In the genomic region with DNA sequence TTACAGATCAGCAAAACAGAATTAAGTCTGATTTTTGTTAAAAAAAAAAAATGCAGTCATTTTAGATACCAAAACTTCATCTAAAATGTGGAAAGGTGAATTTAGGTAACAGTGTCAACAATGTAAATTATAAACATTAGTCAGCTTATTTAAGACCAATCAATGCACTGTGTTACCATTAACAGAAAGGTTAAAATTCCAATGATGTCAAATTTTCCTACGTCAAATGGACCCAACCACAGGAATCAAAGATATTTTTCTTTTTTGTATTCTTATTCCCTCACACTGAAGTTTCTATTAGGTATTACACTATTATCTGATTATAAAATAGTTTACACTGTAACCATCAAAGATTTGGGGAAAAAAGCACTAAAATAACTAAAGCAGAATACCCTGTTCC, we compare ENCODE assay signal across 22 cellular contexts. TPM values are rescaled to one million over a fixed set of nuclear protein-coding genes. Genes with fewer than 3 reads are reported as not detected.
DNase-seq lines count a peak whose midpoint lies in the region; ATAC-seq, FAIRE-seq and TF ChIP-seq lines count a peak whose summit lies in the region.
"Had no signal": no experiment of that assay in that cellular context is flagged by ENCODE, and none has a peak within 500 bp of the region (broad histone marks: within the 10 kb centered on the region; RNA-seq: fewer than 3 reads in every experiment).

No MANE protein-coding gene starts in this region.

- H4K20me1 ChIP-seq in endothelial cell of umbilical vein (replicated peaks; ENCODE audit: control insufficient read depth, extremely low read depth, insufficient read depth, low read length) = peaks cover 21% of the 10 kb centered on the region
- peaks cover 25% of the 10 kb centered on the region for H4K20me1 ChIP-seq in osteoblast (ENCODE audit: insufficient read depth, low read length)

- H3K79me2 ChIP-seq in endothelial cell of umbilical vein (ENCODE audit: control insufficient read depth, insufficient read depth, low read length) = peaks cover 100% of the 10 kb centered on the region
- peaks cover 97% of the 10 kb centered on the region for H3K79me2 ChIP-seq in osteoblast (ENCODE audit: insufficient read depth, low read length)

- H3K36me3 ChIP-seq in left ventricle myocardium inferior = no peaks in the 10 kb centered on the region
- H3K36me3 ChIP-seq in endothelial cell of umbilical vein (ENCODE audit: control insufficient read depth in 2 of 2, extremely low read depth in 1 of 2, insufficient read depth in 2 of 2, low read length in 2 of 2) = peaks cover 0 to 9% of the 10 kb centered on the region in 2 experiments
- no peaks in the 10 kb centered on the region for H3K36me3 ChIP-seq in osteoblast (ENCODE audit: insufficient read depth, low read length)

- TF ChIP-seq CTCF in left ventricle myocardium inferior (IDR thresholded peaks at IDR 0.05; ENCODE audit: borderline replicate concordance) (no peak), endothelial cell of umbilical vein (IDR thresholded peaks at IDR 0.05; ENCODE audit: extremely low read depth in 1 of 2, insufficient read depth in 1 of 2, low read depth in 1 of 2, low read length in 2 of 2) (no peak), osteoblast (IDR thresholded peaks at IDR 0.05; ENCODE audit: extremely low read depth, low read depth, low read length) (no peak)

- H3K4me2 ChIP-seq in endothelial cell of umbilical vein (ENCODE audit: insufficient read depth, low read length) (peak overlapping the region; percentile 71), osteoblast (ENCODE audit: insufficient read depth, low read length) (peak overlapping the region; percentile 6)

- intact Hi-C loops in left ventricle myocardium inferior (cut with micrococcal nuclease) (no loop called here), left ventricle myocardium superior (cut with micrococcal nuclease) (no loop called here), endothelial cell of umbilical vein (cut with micrococcal nuclease) (loop anchor here (10.0 kb wide), 1 partner anchor 326 kb away; the partner anchor contains the start of gene GCLM)

- H3K9me1 ChIP-seq in endothelial cell of umbilical vein (replicated peaks; ENCODE audit: control insufficient read depth, extremely low read depth, insufficient read depth, low read length) = peaks cover 4% of the 10 kb centered on the region

- no peak for TF ChIP-seq POLR2A in endothelial cell of umbilical vein (IDR thresholded peaks at IDR 0.05; ENCODE audit: low read depth, low read length)

- dilution Hi-C loops in endothelial cell of umbilical vein (cut with MboI; ENCODE audit: extremely low pct_ligation_motif_present, low sequenced_read_pairs) = no loop called here

- POLR2A ChIA-PET in endothelial cell of umbilical vein (lab: Charles Lee) = no interaction called here

- no peak overlapping the region for H3K9ac ChIP-seq in endothelial cell of umbilical vein (replicated peaks; ENCODE audit: extremely low read depth, insufficient read depth, low read length)

- no TSS peak for BruUV-seq in endothelial cell of umbilical vein (replicated peaks; lab: Mats Ljungman, UMichigan)

- CTCF ChIA-PET in endothelial cell of umbilical vein (lab: Charles Lee) = interaction anchor here (1.0 to 1.5 kb wide), 3 partner anchors 23 to 186 kb away, joined by 3 to 8 read pairs (median 7); no protein-coding TSS in a partner anchor

- H3K4me3 ChIP-seq in left ventricle myocardium inferior = peak overlapping the region; percentile 11
- no peak overlapping the region for H3K4me3 ChIP-seq in endothelial cell of umbilical vein (replicated peaks in 1 of 3; ENCODE audit: insufficient read depth in 1 of 3, low read depth in 1 of 3, low read length in 3 of 3)
- no peak overlapping the region for H3K4me3 ChIP-seq in osteoblast (ENCODE audit: insufficient read depth, low read length)

- FAIRE-seq in endothelial cell of umbilical vein (lab: Jason Lieb, UNC) = no peak
- FAIRE-seq: GM12892 had no signal

- ATAC-seq in left ventricle myocardium superior (no peak), GM19455 (IDR thresholded peaks at IDR 0.05; ENCODE audit: unreplicated experiment) (no peak)
- ATAC-seq: activated CD4-positive, alpha-beta T cell treated with anti-CD3 and anti-CD28 coated beads for 36 hours; activated T-cell treated with anti-CD3 and anti-CD28 coated beads, Interleukin-2, amount 50 U/mL, for 4 hours; stimulated activated naive B cell treated with anti-CD40 and anti-IgM and Interleukin-4, amounts not matched to agents 10 μg/mL and 1 μg/mL and 100 μg/mL, for 72 hours; T-helper 17 cell had no signal

- H3K27ac ChIP-seq in left ventricle myocardium inferior (replicated peaks) (peak overlapping the region; percentile 97), endothelial cell of umbilical vein (ENCODE audit: insufficient read depth, low read depth, low read length) (peak overlapping the region; percentile 5), osteoblast (ENCODE audit: low read depth, low read length) (peak overlapping the region; percentile 46)

- peaks cover 100% of the 10 kb centered on the region for H3K4me1 ChIP-seq in left ventricle myocardium inferior
- H3K4me1 ChIP-seq in endothelial cell of umbilical vein (ENCODE audit: control insufficient read depth, extremely low read depth, insufficient read depth, low read length) = peaks cover 83% of the 10 kb centered on the region
- peaks cover 41% of the 10 kb centered on the region for H3K4me1 ChIP-seq in osteoblast (ENCODE audit: insufficient read depth, low read length)

- H2AFZ ChIP-seq in endothelial cell of umbilical vein (ENCODE audit: low read depth, low read length) = no peak overlapping the region
- H2AFZ ChIP-seq in osteoblast (ENCODE audit: low read length) = no peak overlapping the region

- DNase-seq in left ventricle myocardium inferior = no peak
- DNase-seq in left ventricle myocardium superior = no peak
- no peak for DNase-seq in endothelial cell of umbilical vein (ENCODE audit: low read depth, low spot score)
- DNase-seq in osteoblast (ENCODE audit: insufficient read length, low spot score, missing footprints) = no peak
- DNase-seq in GOT3 (lab: John Stamatoyannopoulos, UW) = no peak
- DNase-seq in NCI-H1105 (lab: John Stamatoyannopoulos, UW) = no peak
- no peak for DNase-seq in DMS153 (lab: John Stamatoyannopoulos, UW)
- DNase-seq: activated CD4-positive, alpha-beta T cell treated with anti-CD3 and anti-CD28 coated beads for 36 hours; activated naive CD4-positive, alpha-beta T cell treated with anti-CD3 and anti-CD28 coated beads for 36 hours; activated T-cell treated with anti-CD3 and anti-CD28 coated beads, Interleukin-2, amount 50 U/mL, for 4 hours; amygdala; COR-L47; IMR-90; NCI-H1417 treated with DMSO at 0.1 percent for 48 hours; NCI-H510A; NK-92 treated with Interleukin-12 subunit alpha and Interleukin-12 subunit beta, amount 100 ng/mL, for 24 hours; stimulated activated CD4-positive, alpha-beta T cell treated with anti-CD3 and anti-CD28 coated beads, Interleukin-2, amount 100 ng/mL, for 48 hours; stimulated activated naive B cell treated with anti-CD40 and anti-IgM and Interleukin-4, amounts not matched to agents 10 μg/mL and 1 μg/mL and 100 μg/mL, for 72 hours; T-helper 17 cell had no signal

- no peaks in the 10 kb centered on the region for H3K27me3 ChIP-seq in left ventricle myocardium inferior (ENCODE audit: low read depth)
- no peaks in the 10 kb centered on the region for H3K27me3 ChIP-seq in endothelial cell of umbilical vein (ENCODE audit: control insufficient read depth in 2 of 2, insufficient read depth in 2 of 2, low read length in 2 of 2)
- no peaks in the 10 kb centered on the region for H3K27me3 ChIP-seq in osteoblast (ENCODE audit: insufficient read depth, low read length)

- H3K9me3 ChIP-seq in left ventricle myocardium inferior (replicated peaks) (no peaks in the 10 kb centered on the region), endothelial cell of umbilical vein (replicated peaks; ENCODE audit: control insufficient read depth, insufficient read depth, low read length) (no peaks in the 10 kb centered on the region), osteoblast (ENCODE audit: low read depth, low read length) (no peaks in the 10 kb centered on the region)

TF ChIP-seq in endothelial cell of umbilical vein, 7 proteins besides CTCF, POLR2A, EP300 and RAD21:
- TF ChIP-seq POLR2AphosphoS5 (IDR thresholded peaks at IDR 0.05; ENCODE audit: insufficient read depth, low read depth, low read length) (no peak), MYC (IDR thresholded peaks at IDR 0.05; ENCODE audit: low read depth, low read length) (no peak), GATA2 (IDR thresholded peaks at IDR 0.05; ENCODE audit: insufficient read depth, insufficient read length, low read depth, low read length) (no peak), EZH2 (IDR thresholded peaks at IDR 0.05; ENCODE audit: borderline replicate concordance, low read depth, low read length, severe bottlenecking) (no peak), JUN (IDR thresholded peaks at IDR 0.05; ENCODE audit: borderline replicate concordance, insufficient read depth, insufficient read length, low read depth) (no peak), FOS (IDR thresholded peaks at IDR 0.05; ENCODE audit: borderline replicate concordance, insufficient read depth, low read length) (no peak)
- TF ChIP-seq, protein P1, sequence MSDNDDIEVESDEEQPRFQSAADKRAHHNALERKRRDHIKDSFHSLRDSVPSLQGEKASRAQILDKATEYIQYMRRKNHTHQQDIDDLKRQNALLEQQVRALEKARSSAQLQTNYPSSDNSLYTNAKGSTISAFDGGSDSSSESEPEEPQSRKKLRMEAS (IDR thresholded peaks at IDR 0.05; ENCODE audit: insufficient read depth, insufficient read length) = no peak

RNA-seq across cellular contexts. Expression of gene ARHGAP29, which starts 6.5 kb away (rescaled TPM):
- 26.5 TPM for total RNA-seq in left ventricle myocardium inferior
- total RNA-seq in left ventricle myocardium superior = 25.9 TPM
- total RNA-seq in endothelial cell of umbilical vein = 199 and 215 TPM in 2 replicates
- 47.2 and 56.3 TPM in 2 replicates for polyA plus RNA-seq in endothelial cell of umbilical vein
- 59.2 and 63.7 TPM in 2 replicates for polyA plus RNA-seq in endothelial cell of umbilical vein (2011; cell fraction: cytosol; rRNA removed)
- polyA plus RNA-seq in endothelial cell of umbilical vein (2011; cell fraction: nucleus; rRNA removed) = 194 and 251 TPM in 2 replicates
- 93.5 and 141 TPM in 2 replicates for polyA plus RNA-seq in endothelial cell of umbilical vein (2012)
- 189 and 190 TPM in 2 replicates for polyA minus RNA-seq in endothelial cell of umbilical vein
- polyA minus RNA-seq in endothelial cell of umbilical vein (2011; cell fraction: cytosol; rRNA and poly(A)+ RNA removed) = 2.3 TPM
- polyA minus RNA-seq in endothelial cell of umbilical vein (2011; cell fraction: nucleus; rRNA and poly(A)+ RNA removed) = 458 and 651 TPM in 2 replicates
- 13.3 and 17.0 TPM in 2 replicates for total RNA-seq in osteoblast
- total RNA-seq: activated CD8-positive, alpha-beta memory T cell treated with anti-CD3 and anti-CD28 coated beads for 36 hours had no signal

Comparison
In these comparisons a context has a peak if more than half of its experiments do, and no peak if none do; other contexts are left out.
1. H3K27ac ChIP-seq: peak in every context shown above with its lines; median percentile 97 in left ventricle myocardium inferior; 46 in osteoblast; 5 in endothelial cell of umbilical vein.